8 cellular contexts compared by ENCODE assay signal in genomic region chr9:124853605-124854143, GRCh38. TPM values are rescaled to one million over a fixed set of nuclear protein-coding genes. Genes with fewer than 3 reads are reported as not detected.
A peak's percentile ranks its signal among the peaks of the same experiment; 100 is the strongest.
DNase-seq lines count a peak whose midpoint lies in the region; ATAC-seq and TF ChIP-seq lines count a peak whose summit lies in the region.

No MANE protein-coding gene starts in this region.

- peaks cover 22 to 29% (median 27%) of the 10 kb centered on the region in 11 experiments for H3K36me3 ChIP-seq in BLaER1 treated with 17β-estradiol and CSF1 and Interleukin-3, amounts not matched to agents 10 nM and 100 nM
- H3K36me3 ChIP-seq in Loucy (ENCODE audit: insufficient read depth, low read length) (peaks cover 30% of the 10 kb centered on the region; the same call in 1 of the 2 replicates), ectodermal cell (ENCODE audit: control insufficient read depth, insufficient read depth, low read length) (peaks cover 16% of the 10 kb centered on the region), neural cell (ENCODE audit: insufficient read depth, low read length) (no peaks in the 10 kb centered on the region)

- no peaks in the 10 kb centered on the region for H3K9me3 ChIP-seq in BLaER1 treated with 17β-estradiol and CSF1 and Interleukin-3, amounts not matched to agents 10 nM and 100 nM (replicated peaks in 1 of 11)
- H3K9me3 ChIP-seq in Loucy (ENCODE audit: insufficient read depth, low read depth, low read length) (no peaks in the 10 kb centered on the region), ectodermal cell (ENCODE audit: control insufficient read depth, low read length) (no peaks in the 10 kb centered on the region), neural cell (ENCODE audit: low read length) (no peaks in the 10 kb centered on the region)

- peak overlapping the region; percentile 77 to 93 (median 83) for H3K4me2 ChIP-seq in BLaER1 treated with 17β-estradiol and CSF1 and Interleukin-3, amounts not matched to agents 10 nM and 100 nM
- H3K4me2 ChIP-seq in Loucy (ENCODE audit: low read depth, low read length, poor library complexity, severe bottlenecking): peak overlapping the region; percentile 82
- H3K4me2 ChIP-seq in neural cell (ENCODE audit: low read length): no peak overlapping the region

- WGBS in ectodermal cell, 2 experiments: 84 to 85% methylated on average over 11 of the region's 11 CpGs

- TF ChIP-seq CTCF in Loucy (conservative IDR thresholded peaks at IDR 0.05; ENCODE audit: low read length) (no peak), neural cell (IDR thresholded peaks at IDR 0.05; ENCODE audit: poor library complexity, severe bottlenecking) (no peak)

- H3K9ac ChIP-seq in BLaER1 treated with 17β-estradiol and CSF1 and Interleukin-3, amounts not matched to agents 10 nM and 100 nM: peak overlapping the region in 7 of 11 experiments; percentile 10 to 70 (median 67); a peak in 9 of 22 replicates
- no peak overlapping the region for H3K9ac ChIP-seq in Loucy (ENCODE audit: low read depth, low read length, poor library complexity, severe bottlenecking)
- peak overlapping the region; percentile 35 for H3K9ac ChIP-seq in neural cell (ENCODE audit: low read length)

- no peak for TF ChIP-seq RAD21 in neural cell (conservative IDR thresholded peaks at IDR 0.05)

- DNase-seq in glomerular visceral epithelial cell (ENCODE audit: extremely low spot score) (no peak), DMS114 treated with DMSO at 0.1 percent for 48 hours (lab: John Stamatoyannopoulos, UW; ENCODE audit: unreplicated experiment) (no peak), inferior parietal cortex (ENCODE audit: extremely low spot score) (no peak)

- peak overlapping the region in 1 of 11 experiments; percentile 37; a peak in 1 of 22 replicates for H3K27ac ChIP-seq in BLaER1 treated with 17β-estradiol and CSF1 and Interleukin-3, amounts not matched to agents 10 nM and 100 nM
- H3K27ac ChIP-seq in ectodermal cell (ENCODE audit: insufficient read depth, low read depth, low read length, poor library complexity, severe bottlenecking) (no peak overlapping the region), neural cell (ENCODE audit: low read length) (no peak overlapping the region)

- H3K27me3 ChIP-seq in BLaER1 treated with 17β-estradiol and CSF1 and Interleukin-3, amounts not matched to agents 10 nM and 100 nM: no peaks in the 10 kb centered on the region; a peak in 1 of 22 replicates
- no peaks in the 10 kb centered on the region for H3K27me3 ChIP-seq in Loucy (ENCODE audit: insufficient read depth, low read length, poor library complexity, severe bottlenecking)
- no peaks in the 10 kb centered on the region for H3K27me3 ChIP-seq in ectodermal cell (ENCODE audit: control insufficient read depth, insufficient read depth, low read length, poor library complexity, severe bottlenecking)
- H3K27me3 ChIP-seq in neural cell (ENCODE audit: insufficient read depth, low read depth, low read length): no peaks in the 10 kb centered on the region

- H3K4me3 ChIP-seq in BLaER1 treated with 17β-estradiol and CSF1 and Interleukin-3, amounts not matched to agents 10 nM and 100 nM: peak overlapping the region in 9 of 10 experiments; percentile 34 to 70 (median 51); a peak in 16 of 20 replicates
- no peak overlapping the region for H3K4me3 ChIP-seq in Loucy (ENCODE audit: low read length, poor library complexity, severe bottlenecking)
- H3K4me3 ChIP-seq in ectodermal cell (ENCODE audit: insufficient read depth, low read depth, low read length): peak overlapping the region; percentile 47
- H3K4me3 ChIP-seq in neural cell (ENCODE audit: low read length): peak overlapping the region; percentile 66

- H3F3A ChIP-seq in Loucy (ENCODE audit: low read depth) (peaks cover 6% of the 10 kb centered on the region; the same call in 1 of the 2 replicates), neural cell (ENCODE audit: insufficient read depth, low read length, poor library complexity, severe bottlenecking) (no peaks in the 10 kb centered on the region)

- no peaks in the 10 kb centered on the region for H3K9me2 ChIP-seq in Loucy (replicated peaks; ENCODE audit: low read depth, low read length)
- H3K9me2 ChIP-seq in neural cell (ENCODE audit: insufficient read depth, low read length): no peaks in the 10 kb centered on the region

- ATAC-seq in GM19395 (IDR thresholded peaks at IDR 0.05; ENCODE audit: unreplicated experiment): no peak

- TF ChIP-seq EP300 in neural cell (conservative IDR thresholded peaks at IDR 0.05; ENCODE audit: poor library complexity, severe bottlenecking): no peak

- peaks cover 27 to 53% (median 46%) of the 10 kb centered on the region in 11 experiments for H4K20me1 ChIP-seq in BLaER1 treated with 17β-estradiol and CSF1 and Interleukin-3, amounts not matched to agents 10 nM and 100 nM
- H4K20me1 ChIP-seq in Loucy (ENCODE audit: insufficient read depth, low read length, poor library complexity, severe bottlenecking) (peaks cover 23% of the 10 kb centered on the region), neural cell (ENCODE audit: insufficient read depth) (no peaks in the 10 kb centered on the region)

- H3K79me2 ChIP-seq in Loucy (ENCODE audit: insufficient read depth, low read length): peaks cover 25% of the 10 kb centered on the region
- H3K79me2 ChIP-seq in neural cell (replicated peaks; ENCODE audit: insufficient read depth, low read length): no peaks in the 10 kb centered on the region

- H2AFZ ChIP-seq in Loucy (ENCODE audit: low read length) (no peak overlapping the region), neural cell (ENCODE audit: low read depth, low read length) (no peak overlapping the region)

- peaks cover 6 to 32% (median 27%) of the 10 kb centered on the region in 10 experiments; a peak in 19 of 20 replicates for H3K4me1 ChIP-seq in BLaER1 treated with 17β-estradiol and CSF1 and Interleukin-3, amounts not matched to agents 10 nM and 100 nM
- H3K4me1 ChIP-seq in Loucy (ENCODE audit: insufficient read depth, low read length, poor library complexity, severe bottlenecking): peaks cover 2% of the 10 kb centered on the region
- no peaks in the 10 kb centered on the region for H3K4me1 ChIP-seq in ectodermal cell (ENCODE audit: control insufficient read depth, insufficient read depth, low read length)

TF ChIP-seq in neural cell, 6 proteins besides CTCF, POLR2A, EP300 and RAD21:
- TF ChIP-seq EZH2 (IDR thresholded peaks at IDR 0.05; ENCODE audit: borderline replicate concordance, insufficient read depth, low read length, poor library complexity, severe bottlenecking): no peak
- no peak for TF ChIP-seq SMC3 (conservative IDR thresholded peaks at IDR 0.05; ENCODE audit: poor library complexity)
- TF ChIP-seq REST (IDR thresholded peaks at IDR 0.05; ENCODE audit: borderline replicate concordance): no peak
- no peak for TF ChIP-seq MXI1 (conservative IDR thresholded peaks at IDR 0.05; ENCODE audit: poor library complexity, severe bottlenecking)
- no peak for TF ChIP-seq POLR2AphosphoS5 (IDR thresholded peaks at IDR 0.05)
- TF ChIP-seq TAF1 (IDR thresholded peaks at IDR 0.05; ENCODE audit: low read depth): no peak
TF ChIP-seq in neural cell: peak in this region for 0.

RNA-seq across cellular contexts. Expression of gene WDR38, which starts 0.4 kb away (rescaled TPM):
- not detected for polyA plus RNA-seq in ectodermal cell (2013, experiment 1 of 4)
- polyA plus RNA-seq in ectodermal cell (2013, experiment 2 of 4): not detected
- polyA plus RNA-seq in ectodermal cell (2013, experiment 3 of 4): not detected
- not detected for polyA plus RNA-seq in ectodermal cell (2013, experiment 4 of 4)
- polyA plus RNA-seq in neural cell: not detected in 2 replicates
- polyA minus RNA-seq in neural cell: not detected in 2 replicates

RNA-seq across cellular contexts. Expression of gene RPL35, which starts 8.1 kb away (rescaled TPM):
- polyA plus RNA-seq in ectodermal cell (2013, experiment 1 of 4): 2,080 TPM
- 1,899 TPM for polyA plus RNA-seq in ectodermal cell (2013, experiment 2 of 4)
- polyA plus RNA-seq in ectodermal cell (2013, experiment 3 of 4): 2,122 TPM
- polyA plus RNA-seq in ectodermal cell (2013, experiment 4 of 4): 2,198 TPM
- polyA plus RNA-seq in neural cell: 1,777 and 2,116 TPM in 2 replicates
- polyA minus RNA-seq in neural cell: 464 and 511 TPM in 2 replicates

RNA-seq across cellular contexts. Expression of gene ARPC5L, which starts 8.3 kb away (rescaled TPM):
- polyA plus RNA-seq in ectodermal cell (2013, experiment 1 of 4): 45.7 TPM
- 46.7 TPM for polyA plus RNA-seq in ectodermal cell (2013, experiment 2 of 4)
- polyA plus RNA-seq in ectodermal cell (2013, experiment 3 of 4): 37.3 TPM
- 39.4 TPM for polyA plus RNA-seq in ectodermal cell (2013, experiment 4 of 4)
- polyA plus RNA-seq in neural cell: 35.4 and 46.5 TPM in 2 replicates
- 18.3 and 23.0 TPM in 2 replicates for polyA minus RNA-seq in neural cell
